9 cellular contexts compared by ENCODE assay signal in genomic region chr9:71694332-71694731, GRCh38.
"Had no signal": no experiment of that assay in that cellular context is flagged by ENCODE, and none has a peak within 500 bp of the region (broad histone marks: within the 10 kb centered on the region; RNA-seq: fewer than 3 reads in every experiment).

No MANE protein-coding gene starts in this region.

- H3K27ac ChIP-seq: GM23248, HL-60 had no signal

- H3K4me1 Mint-ChIP-seq: IgD-negative memory B cell had no signal

- H3K27me3 Mint-ChIP-seq: IgD-negative memory B cell had no signal

- DNase-seq: GM23248, GOT3, H7, HFFc6, KBM-7 had no signal

- H3K9me3 ChIP-seq: HAP-1 had no signal

- H3K9me3 Mint-ChIP-seq: HFFc6, IgD-negative memory B cell had no signal

- H3K4me1 ChIP-seq: HAP-1 had no signal

- H3K4me3 ChIP-seq: GM23248, HAP-1 had no signal

- ATAC-seq: HCT116 had no signal

- H3K9ac ChIP-seq: GM23248 had no signal

- H3K4me3 Mint-ChIP-seq: HFFc6, IgD-negative memory B cell had no signal

- H2AFZ ChIP-seq: GM23248 had no signal
